ENCODE assay signal across 5 cellular contexts in genomic region chr3:97686258-97686657, GRCh38.
"Had no signal": no experiment of that assay in that cellular context is flagged by ENCODE, and none has a peak within 500 bp of the region (broad histone marks: within the 10 kb centered on the region; RNA-seq: fewer than 3 reads in every experiment).

No MANE protein-coding gene starts in this region.

- H3K36me3 ChIP-seq: HAP-1 had no signal

- DNase-seq: IMR-90, KG1 had no signal

- H3K4me3 ChIP-seq: GM23338, HAP-1, K562 had no signal
